ENCODE assay signal across 9 cellular contexts in genomic region chr6:56528412-56528841, GRCh38.
DNase-seq lines count a peak whose midpoint lies in the region; TF ChIP-seq lines count a peak whose summit lies in the region.
"Had no signal": no experiment of that assay in that cellular context is flagged by ENCODE, and none has a peak within 500 bp of the region (broad histone marks: within the 10 kb centered on the region; RNA-seq: fewer than 3 reads in every experiment).

No MANE protein-coding gene starts in this region.

- no peaks in the 10 kb centered on the region for H3K27me3 ChIP-seq in rectal smooth muscle tissue (ENCODE audit: control insufficient read depth, insufficient read depth, low read length)
- H3K27me3 ChIP-seq in WERI-Rb-1 (ENCODE audit: insufficient read depth, low read depth, severe bottlenecking): no peaks in the 10 kb centered on the region

- no peak for TF ChIP-seq CTCF in WERI-Rb-1 (IDR thresholded peaks at IDR 0.05; ENCODE audit: low read depth, low read length)

- peaks cover 42% of the 10 kb centered on the region for H3K4me1 ChIP-seq in rectal smooth muscle tissue (ENCODE audit: control insufficient read depth, insufficient read depth, low read length)

- H3K4me3 ChIP-seq in rectal smooth muscle tissue (ENCODE audit: low read length): no peak overlapping the region
- H3K4me3 ChIP-seq in WERI-Rb-1 (ENCODE audit: low read depth, low read length): no peak overlapping the region

- no peak overlapping the region for H3K9ac ChIP-seq in rectal smooth muscle tissue (ENCODE audit: low read length)

- peak overlapping the region; percentile 49 for H3K27ac ChIP-seq in rectal smooth muscle tissue (ENCODE audit: low read depth, low read length)
- H3K27ac ChIP-seq in WERI-Rb-1: no peak overlapping the region

- no peaks in the 10 kb centered on the region for H3K9me3 ChIP-seq in WERI-Rb-1 (ENCODE audit: severe bottlenecking)

- peaks cover 14% of the 10 kb centered on the region for H3K36me3 ChIP-seq in rectal smooth muscle tissue (ENCODE audit: control insufficient read depth, insufficient read depth, low read length)
- peaks cover 79% of the 10 kb centered on the region for H3K36me3 ChIP-seq in WERI-Rb-1

- DNase-seq in Daoy (ENCODE audit: low read depth): peak; percentile 84
- DNase-seq in RKO (ENCODE audit: low spot score): peak; percentile 90
- peak; percentile 69 for DNase-seq in fibroblast of gingiva (ENCODE audit: low read depth)
- no peak for DNase-seq in WERI-Rb-1
- DNase-seq in stimulated activated naive CD4-positive, alpha-beta T cell treated with Interleukin-2 at 50 U/mL for 16 hours (lab: John Stamatoyannopoulos, UW): no peak
- no peak for DNase-seq in NCI-H1105 (lab: John Stamatoyannopoulos, UW)
- DNase-seq in SHP77 treated with DMSO at 0.1 percent for 48 hours (lab: John Stamatoyannopoulos, UW): no peak
- DNase-seq: NCI-H2081 treated with DMSO at 0.1 percent for 48 hours had no signal

Comparison
In these comparisons a context has a peak if more than half of its experiments do, and no peak if none do; other contexts are left out.
1. DNase-seq: peak in Daoy (single experiment), RKO (single experiment) and fibroblast of gingiva (single experiment); none in WERI-Rb-1 (single experiment), stimulated activated naive CD4-positive, alpha-beta T cell treated with Interleukin-2 at 50 U/mL for 16 hours (single experiment), NCI-H1105 (single experiment) and SHP77 treated with DMSO at 0.1 percent for 48 hours (single experiment).